Comparison of ENCODE assay signal across 1 cellular context in genomic region chr13:98315902-98316301, GRCh38.
TF ChIP-seq lines count a peak whose summit lies in the region.

No MANE protein-coding gene starts in this region.

TF ChIP-seq in WTC11, 78 proteins besides CTCF, POLR2A, EP300 and RAD21 (continued from another document):
- TF ChIP-seq E2F4 (CRISPR knock-in tag; IDR thresholded peaks at IDR 0.05; ENCODE audit: borderline replicate concordance, low read depth) (no peak), NR2C2 (CRISPR knock-in tag; IDR thresholded peaks at IDR 0.05) (no peak), ZNF219 (CRISPR knock-in tag; IDR thresholded peaks at IDR 0.05; ENCODE audit: borderline replicate concordance) (no peak), NR3C1 (CRISPR knock-in tag; conservative IDR thresholded peaks at IDR 0.05; ENCODE audit: low read depth) (no peak), ZBTB21 (CRISPR knock-in tag; IDR thresholded peaks at IDR 0.05; ENCODE audit: borderline replicate concordance) (no peak), ZNF263 (CRISPR knock-in tag; IDR thresholded peaks at IDR 0.05; ENCODE audit: low read depth) (no peak)
TF ChIP-seq in WTC11: peak in this region for 0.
